ENCODE assay signal across 24 cellular contexts in the genomic region with DNA sequence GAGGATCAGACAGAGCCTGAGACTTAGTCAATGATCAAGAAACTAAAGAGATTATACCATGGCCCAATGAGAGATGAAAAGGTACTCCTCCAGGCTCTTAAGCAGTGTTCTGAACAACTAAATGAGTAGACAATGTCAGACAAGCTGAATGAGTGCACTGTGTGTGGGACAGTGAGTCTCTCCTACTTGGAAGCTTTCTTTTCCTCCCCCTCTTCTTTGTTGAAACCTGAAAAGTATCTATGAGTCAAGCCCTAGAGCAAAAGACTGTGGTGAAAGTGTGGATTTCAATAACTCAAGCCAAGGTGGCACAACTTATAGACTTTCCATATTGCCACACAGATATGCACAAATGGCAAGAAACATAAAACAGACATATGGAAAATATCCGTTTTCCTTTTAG.
"Had no signal": no experiment of that assay in that cellular context is flagged by ENCODE, and none has a peak within 500 bp of the region (broad histone marks: within the 10 kb centered on the region; RNA-seq: fewer than 3 reads in every experiment).

No MANE protein-coding gene starts in this region.

- H3K27me3 Mint-ChIP-seq: activated naive CD4-positive, alpha-beta T cell treated with anti-CD3 and anti-CD28 coated beads, Interleukin-2, amount 10 ng/mL, durations not matched to agents 7 days and 5 days; stimulated activated naive CD8-positive, alpha-beta T cell treated with anti-CD3 and anti-CD28 coated beads, Interleukin-15, Interleukin-2, amounts not matched to agents 100 ng/mL and 50 ng/mL, for 24 hours had no signal

- H3K4me3 ChIP-seq: cardiac muscle cell, left lung, pancreas, psoas muscle, skin epidermis, thyroid gland had no signal

- H3K9me3 Mint-ChIP-seq: activated CD4-positive, alpha-beta T cell treated with anti-CD3 and anti-CD28 coated beads, Interleukin-2, amount 10 ng/mL, durations not matched to agents 7 days and 5 days; activated naive CD4-positive, alpha-beta T cell treated with anti-CD3 and anti-CD28 coated beads, Interleukin-2, amount 10 ng/mL, durations not matched to agents 7 days and 5 days; stimulated activated naive CD8-positive, alpha-beta T cell treated with anti-CD3 and anti-CD28 coated beads, Interleukin-15, Interleukin-2, amounts not matched to agents 100 ng/mL and 50 ng/mL, for 24 hours had no signal

- H3K27me3 ChIP-seq: thyroid gland had no signal

- DNase-seq: activated CD4-positive, alpha-beta T cell treated with anti-CD3 and anti-CD28 coated beads, Interleukin-2, amount 10 ng/mL, durations not matched to agents 7 days and 5 days; activated CD4-positive, CD25-positive, alpha-beta regulatory T cell treated with anti-CD3 and anti-CD28 coated beads, Interleukin-2, amount 50 U/mL, for 72 hours; activated CD8-positive, alpha-beta memory T cell treated with anti-CD3 and anti-CD28 coated beads, Interleukin-2, amount 10 ng/mL, durations not matched to agents 7 days and 5 days; activated CD8-positive, alpha-beta T cell treated with anti-CD3 and anti-CD28 coated beads for 36 hours; activated effector memory CD4-positive, alpha-beta T cell treated with anti-CD3 and anti-CD28 coated beads, Interleukin-2, amount 50 U/mL, for 16 hours; activated naive CD4-positive, alpha-beta T cell treated with anti-CD3 and anti-CD28 coated beads, Interleukin-2, amount 10 ng/mL, durations not matched to agents 7 days and 5 days; activated T-cell treated with anti-CD3 and anti-CD28 coated beads for 4 hours; amygdala; erythroblast; foreskin melanocyte; kidney glomerular epithelial cell; left lung; midbrain; psoas muscle; right cardiac atrium; stimulated activated CD4-positive, alpha-beta T cell treated with anti-CD3 and anti-CD28 coated beads, Interleukin-1b, Interleukin-23, amount 100 ng/mL, for 48 hours; substantia nigra; T-helper 17 cell; thyroid gland had no signal

- H3K36me3 Mint-ChIP-seq: activated CD8-positive, alpha-beta memory T cell treated with anti-CD3 and anti-CD28 coated beads, Interleukin-2, amount 10 ng/mL, durations not matched to agents 7 days and 5 days; activated naive CD4-positive, alpha-beta T cell treated with anti-CD3 and anti-CD28 coated beads, Interleukin-2, amount 10 ng/mL, durations not matched to agents 7 days and 5 days; natural killer cell treated with Interleukin-12 subunit alpha and Interleukin-12 subunit beta and Interleukin-15 and Interleukin-18, amount 100 ng/mL, for 72 hours had no signal

- H3K27ac ChIP-seq: cardiac muscle cell, left lung, pancreas, psoas muscle, skin epidermis, thyroid gland had no signal

- H3K36me3 ChIP-seq: cardiac muscle cell, left lung, pancreas, thyroid gland had no signal

- H3K4me3 Mint-ChIP-seq: activated CD4-positive, alpha-beta T cell treated with anti-CD3 and anti-CD28 coated beads, Interleukin-2, amount 10 ng/mL, durations not matched to agents 7 days and 5 days; activated CD8-positive, alpha-beta memory T cell treated with anti-CD3 and anti-CD28 coated beads, Interleukin-2, amount 10 ng/mL, durations not matched to agents 7 days and 5 days; activated CD8-positive, alpha-beta T cell treated with anti-CD3 and anti-CD28 coated beads for 36 hours; activated naive CD4-positive, alpha-beta T cell treated with anti-CD3 and anti-CD28 coated beads, Interleukin-2, amount 10 ng/mL, durations not matched to agents 7 days and 5 days; natural killer cell treated with Interleukin-12 subunit alpha and Interleukin-12 subunit beta and Interleukin-15 and Interleukin-18, amount 100 ng/mL, for 72 hours; stimulated activated naive CD8-positive, alpha-beta T cell treated with anti-CD3 and anti-CD28 coated beads, Interleukin-15, Interleukin-2, amounts not matched to agents 100 ng/mL and 50 ng/mL, for 24 hours; T-helper 17 cell had no signal

- H3K9me3 ChIP-seq: left lung, pancreas, psoas muscle, thyroid gland had no signal

- H3K27ac Mint-ChIP-seq: activated CD4-positive, alpha-beta T cell treated with anti-CD3 and anti-CD28 coated beads, Interleukin-2, amount 10 ng/mL, durations not matched to agents 7 days and 5 days; activated CD8-positive, alpha-beta memory T cell treated with anti-CD3 and anti-CD28 coated beads, Interleukin-2, amount 10 ng/mL, durations not matched to agents 7 days and 5 days; activated CD8-positive, alpha-beta T cell treated with anti-CD3 and anti-CD28 coated beads for 36 hours; activated naive CD4-positive, alpha-beta T cell treated with anti-CD3 and anti-CD28 coated beads, Interleukin-2, amount 10 ng/mL, durations not matched to agents 7 days and 5 days; natural killer cell treated with Interleukin-12 subunit alpha and Interleukin-12 subunit beta and Interleukin-15 and Interleukin-18, amount 100 ng/mL, for 72 hours; stimulated activated naive CD8-positive, alpha-beta T cell treated with anti-CD3 and anti-CD28 coated beads, Interleukin-15, Interleukin-2, amounts not matched to agents 100 ng/mL and 50 ng/mL, for 24 hours; T-helper 17 cell had no signal

- H3K4me1 ChIP-seq: left lung, thyroid gland had no signal

- H3K4me1 Mint-ChIP-seq: activated CD4-positive, alpha-beta T cell treated with anti-CD3 and anti-CD28 coated beads, Interleukin-2, amount 10 ng/mL, durations not matched to agents 7 days and 5 days; activated CD8-positive, alpha-beta memory T cell treated with anti-CD3 and anti-CD28 coated beads, Interleukin-2, amount 10 ng/mL, durations not matched to agents 7 days and 5 days; activated naive CD4-positive, alpha-beta T cell treated with anti-CD3 and anti-CD28 coated beads, Interleukin-2, amount 10 ng/mL, durations not matched to agents 7 days and 5 days; T-helper 17 cell had no signal
